ENCODE assay signal across 12 cellular contexts in the genomic region with DNA sequence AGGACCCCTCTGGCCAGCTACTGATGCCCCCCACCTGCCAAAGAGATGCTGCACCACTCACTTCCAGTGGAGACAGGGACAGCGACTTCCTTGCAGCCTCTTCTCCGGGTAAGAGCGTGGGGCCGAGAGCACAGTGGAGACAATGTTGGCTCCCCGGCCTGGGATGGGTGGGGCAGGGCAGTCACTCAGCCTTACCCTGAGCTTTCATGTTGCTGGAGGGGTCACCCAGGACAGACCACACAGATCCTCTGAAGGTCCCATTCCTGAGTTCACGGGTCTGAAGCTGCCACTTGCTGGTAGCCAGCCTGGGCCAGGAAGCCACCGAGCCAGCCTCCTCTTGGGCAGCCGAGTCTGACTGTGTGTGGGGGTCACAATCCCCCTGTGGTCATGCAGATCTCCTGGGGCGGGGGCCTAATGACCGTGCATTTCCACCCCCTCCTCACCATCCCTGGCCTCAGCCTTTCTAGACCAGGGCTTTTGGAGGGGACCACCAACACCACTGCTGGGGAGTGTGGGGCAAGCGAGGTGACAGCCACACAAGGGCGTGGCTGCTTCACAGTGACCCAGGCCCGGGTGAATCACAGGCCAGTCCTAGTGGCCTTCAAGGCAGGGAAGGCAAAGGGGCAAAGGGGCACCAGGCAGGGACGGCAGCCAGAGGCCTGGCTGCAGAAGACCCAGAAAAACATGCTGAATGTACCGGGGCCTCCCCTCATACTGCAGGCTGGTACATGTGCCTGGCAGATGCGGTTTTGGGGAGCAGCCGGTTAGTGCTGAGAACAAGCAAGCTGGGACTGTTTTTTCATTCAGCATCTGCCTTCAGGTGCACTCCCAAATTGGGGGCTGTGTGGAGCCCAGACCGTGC. TPM values are rescaled to one million over a fixed set of nuclear protein-coding genes. Genes with fewer than 3 reads are reported as not detected.
DNase-seq lines count a peak whose midpoint lies in the region; ATAC-seq and TF ChIP-seq lines count a peak whose summit lies in the region.
"Had no signal": no experiment of that assay in that cellular context is flagged by ENCODE, and none has a peak within 500 bp of the region (broad histone marks: within the 10 kb centered on the region; RNA-seq: fewer than 3 reads in every experiment).

No MANE protein-coding gene starts in this region.

- peak overlapping the region; percentile 53 for H3K27ac Mint-ChIP-seq in HFFc6
- H3K27ac Mint-ChIP-seq: T-helper 17 cell had no signal

- 87% methylated on average over 18 of the region's 18 CpGs for WGBS in smooth muscle cell (ENCODE audit: low lambda C conversion rate)

- DNase-seq in HFFc6 (no peak), caudate nucleus (lab: John Stamatoyannopoulos, UW) (no peak), left lung (no peak), smooth muscle cell (lab: John Stamatoyannopoulos, UW; ENCODE audit: unreplicated experiment) (no peak), NCI-H82 (lab: John Stamatoyannopoulos, UW) (no peak), NCI-H524 (lab: John Stamatoyannopoulos, UW) (no peak)
- no peak for DNase-seq in activated CD4-positive, alpha-beta T cell treated with anti-CD3 and anti-CD28 coated beads, Interleukin-2, amount 50 U/mL, for 1 hour
- DNase-seq in stimulated activated CD4-positive, alpha-beta T cell treated with anti-CD3 and anti-CD28 coated beads, Interleukin-2, amount 100 ng/mL, for 24 hours: no peak
- DNase-seq: activated T-cell treated with anti-CD3 and anti-CD28 coated beads, Interleukin-2, amount 50 U/mL, for 1 hour; Kasumi-1; NCI-H524 treated with DMSO at 0.1 percent for 48 hours; T-helper 17 cell had no signal

- no peaks in the 10 kb centered on the region for H3K27me3 ChIP-seq in left lung
- H3K27me3 ChIP-seq in smooth muscle cell (ENCODE audit: low read depth): no peaks in the 10 kb centered on the region

- H3K9me3 Mint-ChIP-seq in HFFc6: no peaks in the 10 kb centered on the region

- H3K9me3 ChIP-seq in left lung: no peaks in the 10 kb centered on the region
- no peaks in the 10 kb centered on the region for H3K9me3 ChIP-seq in smooth muscle cell (replicated peaks; ENCODE audit: low read depth)

- intact Hi-C loops in left lung (cut with DNase I): no loop called here

- H3K4me3 Mint-ChIP-seq in HFFc6: peak overlapping the region; percentile 9
- H3K4me3 Mint-ChIP-seq: T-helper 17 cell had no signal

- no peak overlapping the region for H3K9ac ChIP-seq in smooth muscle cell (ENCODE audit: low read depth)

- no peaks in the 10 kb centered on the region for H3K36me3 Mint-ChIP-seq in HFFc6 (ENCODE audit: low read depth)

- peak overlapping the region; percentile 69 for H3K4me2 ChIP-seq in smooth muscle cell

- H3K36me3 ChIP-seq in left lung (peaks cover 0 to 40% of the 10 kb centered on the region in 2 donors), smooth muscle cell (ENCODE audit: low read depth) (no peaks in the 10 kb centered on the region)

- peaks cover 2% of the 10 kb centered on the region for H3K27me3 Mint-ChIP-seq in HFFc6 (ENCODE audit: insufficient read depth)

- H3K79me2 ChIP-seq in smooth muscle cell (ENCODE audit: low read depth): no peaks in the 10 kb centered on the region

- H3K4me1 ChIP-seq in left lung: peaks cover 17 to 36% of the 10 kb centered on the region in 2 donors
- peaks cover 3% of the 10 kb centered on the region for H3K4me1 ChIP-seq in smooth muscle cell (ENCODE audit: low read depth)

- ATAC-seq in left lung: peak; percentile 4

- no peak for TF ChIP-seq CTCF in HFFc6 (IDR thresholded peaks at IDR 0.05)
- no peak for TF ChIP-seq CTCF in left lung (IDR thresholded peaks at IDR 0.05)
- TF ChIP-seq CTCF in smooth muscle cell (IDR thresholded peaks at IDR 0.05; ENCODE audit: borderline replicate concordance, insufficient read depth, poor library complexity, severe bottlenecking): no peak

- peaks cover 5% of the 10 kb centered on the region for H4K20me1 ChIP-seq in smooth muscle cell (ENCODE audit: low read depth)

- H3K4me3 ChIP-seq in left lung: no peak overlapping the region
- H3K4me3 ChIP-seq in smooth muscle cell: no peak overlapping the region

- peaks cover 38% of the 10 kb centered on the region for H3K4me1 Mint-ChIP-seq in HFFc6 (ENCODE audit: low read depth)

- peak overlapping the region; percentile 87 for H3K27ac ChIP-seq in caudate nucleus (ENCODE audit: low read depth, low read length)
- peak overlapping the region; percentile 73 to 81 for H3K27ac ChIP-seq in left lung
- peak overlapping the region; percentile 95 for H3K27ac ChIP-seq in smooth muscle cell (ENCODE audit: low read depth)

- H2AFZ ChIP-seq in smooth muscle cell (ENCODE audit: low read depth): no peak overlapping the region

- peaks cover 9% of the 10 kb centered on the region for H3F3A ChIP-seq in smooth muscle cell (ENCODE audit: low read depth)

RNA-seq across cellular contexts. Expression of a gene that starts 10.4 kb away (rescaled TPM):
- total RNA-seq in HFFc6 (2021; fragmentation: NEBNext Ultra II Directional; extraction: Animal tissue kit (Norgen Biotek cat#: 25700)): 10 to 100 TPM; 22.0 to 30.4 (median 25.7) TPM
- total RNA-seq in left lung (10 to 100 TPM; 49.2 to 50.0 TPM), smooth muscle cell (13.3 and 17.1 TPM in 2 replicates)
- polyA plus RNA-seq in smooth muscle cell: 35.5 and 37.3 TPM in 2 replicates

RNA-seq across cellular contexts. Expression of a gene that starts 14.5 kb away (rescaled TPM):
- not detected for total RNA-seq in HFFc6 (2021; fragmentation: NEBNext Ultra II Directional; extraction: Animal tissue kit (Norgen Biotek cat#: 25700))
- total RNA-seq in left lung (under 1 TPM; 0.09 to 0.24 TPM), smooth muscle cell (not detected in 2 replicates)
- polyA plus RNA-seq in smooth muscle cell: 0.48 TPM in 1 of 2 replicates, not detected in the other
- total RNA-seq: T-helper 17 cell had no signal

RNA-seq across cellular contexts. Expression of a gene that starts 31.3 kb away (rescaled TPM):
- not detected for total RNA-seq in HFFc6 (2021; fragmentation: NEBNext Ultra II Directional; extraction: Animal tissue kit (Norgen Biotek cat#: 25700))
- total RNA-seq in left lung: 10 to 100 TPM in 1 of 2 donors, under 1 TPM in 1; 0.85 to 10.3 TPM
- total RNA-seq in smooth muscle cell: 0.09 TPM in 1 of 2 replicates, not detected in the other
- polyA plus RNA-seq in smooth muscle cell: 0.06 TPM in 1 of 2 replicates, not detected in the other
- total RNA-seq: T-helper 17 cell had no signal

RNA-seq across cellular contexts. Expression of a gene that starts 31.4 kb away (rescaled TPM):
- total RNA-seq in HFFc6 (2021; fragmentation: NEBNext Ultra II Directional; extraction: Animal tissue kit (Norgen Biotek cat#: 25700)): 10 to 100 TPM; 14.8 to 18.8 (median 17.2) TPM
- total RNA-seq in left lung (10 to 100 TPM; 26.0 to 27.8 TPM), smooth muscle cell (27.3 and 32.6 TPM in 2 replicates)
- 15.4 and 20.4 TPM in 2 replicates for polyA plus RNA-seq in smooth muscle cell

RNA-seq across cellular contexts. Expression of a gene that starts 59.7 kb away (rescaled TPM):
- 100 to 1,000 TPM in 4 of 6 experiments, 10 to 100 TPM in 2; 96.6 to 123 (median 102) TPM for total RNA-seq in HFFc6 (2021; fragmentation: NEBNext Ultra II Directional; extraction: Animal tissue kit (Norgen Biotek cat#: 25700))
- total RNA-seq in left lung (100 to 1,000 TPM in 1 of 2 donors, 10 to 100 TPM in 1; 86.4 to 102 TPM), smooth muscle cell (51.9 and 52.2 TPM in 2 replicates)
- 60.6 and 68.9 TPM in 2 replicates for polyA plus RNA-seq in smooth muscle cell
